1 cellular context compared by ENCODE assay signal in genomic region chr17:69223809-69224208, GRCh38.
TF ChIP-seq lines count a peak whose summit lies in the region.

No MANE protein-coding gene starts in this region.

TF ChIP-seq in HepG2, 621 proteins besides CTCF, POLR2A, EP300 and RAD21 (continued from another document and continues in another):
- TF ChIP-seq STAT6 (CRISPR knock-in tag; IDR thresholded peaks at IDR 0.05; ENCODE audit: borderline replicate concordance) (no peak), ZNF580 (CRISPR knock-in tag; IDR thresholded peaks at IDR 0.05; ENCODE audit: borderline replicate concordance, low read depth) (no peak), ZIK1 (CRISPR knock-in tag; IDR thresholded peaks at IDR 0.05; ENCODE audit: borderline replicate concordance, low read depth) (no peak), SOX5 (CRISPR knock-in tag; IDR thresholded peaks at IDR 0.05; ENCODE audit: borderline replicate concordance) (peak; percentile 90), ZNF792 (CRISPR knock-in tag; IDR thresholded peaks at IDR 0.05) (no peak), ZNF513 (CRISPR knock-in tag; conservative IDR thresholded peaks at IDR 0.05) (0 out of 2 replicates have a peak, but pooled peaks have one; percentile 16), GATAD2A (CRISPR knock-in tag; IDR thresholded peaks at IDR 0.05) (peak; percentile 72), ZNF138 (CRISPR knock-in tag; IDR thresholded peaks at IDR 0.05; ENCODE audit: low read depth) (no peak), TP53 (CRISPR knock-in tag; conservative IDR thresholded peaks at IDR 0.05) (no peak), MNT (IDR thresholded peaks at IDR 0.05) (no peak), KMT2B (CRISPR knock-in tag; IDR thresholded peaks at IDR 0.05) (no peak), ZNF343 (CRISPR knock-in tag; IDR thresholded peaks at IDR 0.05) (no peak), PLRG1 (conservative IDR thresholded peaks at IDR 0.05) (no peak), KDM6A (CRISPR knock-in tag; IDR thresholded peaks at IDR 0.05; ENCODE audit: low read depth) (peak; percentile 57; the same call in 1 of the 2 replicates), KAT8 (CRISPR knock-in tag; IDR thresholded peaks at IDR 0.05) (0 out of 2 replicates have a peak, but pooled peaks have one; percentile 21), KLF13 (CRISPR knock-in tag; IDR thresholded peaks at IDR 0.05) (no peak), ZNF816 (CRISPR knock-in tag; IDR thresholded peaks at IDR 0.05; ENCODE audit: borderline replicate concordance) (0 out of 2 replicates have a peak, but pooled peaks have one; percentile 19), ZNF34 (CRISPR knock-in tag; IDR thresholded peaks at IDR 0.05; ENCODE audit: borderline replicate concordance) (no peak), MEF2D (CRISPR knock-in tag; IDR thresholded peaks at IDR 0.05) (no peak), JARID2 (CRISPR knock-in tag; IDR thresholded peaks at IDR 0.05; ENCODE audit: insufficient replicate concordance) (no peak), MIER3 (CRISPR knock-in tag; IDR thresholded peaks at IDR 0.05; ENCODE audit: borderline replicate concordance) (peak; percentile 70; the same call in 1 of the 2 replicates), ZNF317 (CRISPR knock-in tag; IDR thresholded peaks at IDR 0.05) (no peak), ELF1 (CRISPR knock-in tag; IDR thresholded peaks at IDR 0.05) (peak; percentile 47; the same call in 1 of the 2 replicates), SP2 (CRISPR knock-in tag; IDR thresholded peaks at IDR 0.05) (no peak), ZBTB21 (CRISPR knock-in tag; IDR thresholded peaks at IDR 0.05) (0 out of 2 replicates have a peak, but pooled peaks have one; percentile 19), RNF219 (CRISPR knock-in tag; IDR thresholded peaks at IDR 0.05) (no peak), ZNF567 (CRISPR knock-in tag; IDR thresholded peaks at IDR 0.05; ENCODE audit: borderline replicate concordance) (no peak), PBX2 (CRISPR knock-in tag; IDR thresholded peaks at IDR 0.05) (no peak), EZH2 (conservative IDR thresholded peaks at IDR 0.05; ENCODE audit: low read depth, low read length) (no peak), ZNF800 (CRISPR knock-in tag; IDR thresholded peaks at IDR 0.05) (0 out of 2 replicates have a peak, but pooled peaks have one; percentile 24), ETV5 (CRISPR knock-in tag; IDR thresholded peaks at IDR 0.05; ENCODE audit: borderline replicate concordance) (peak; percentile 43; the same call in 1 of the 2 replicates), CHD4 (IDR thresholded peaks at IDR 0.05; ENCODE audit: borderline replicate concordance, low read length) (no peak)
- TF ChIP-seq, protein P1, sequence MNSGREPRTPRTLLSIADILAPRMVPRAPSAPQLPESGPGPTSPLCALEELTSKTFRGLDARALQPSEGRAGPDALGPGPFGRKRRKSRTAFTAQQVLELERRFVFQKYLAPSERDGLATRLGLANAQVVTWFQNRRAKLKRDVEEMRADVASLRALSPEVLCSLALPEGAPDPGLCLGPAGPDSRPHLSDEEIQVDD (CRISPR knock-in tag; IDR thresholded peaks at IDR 0.05; ENCODE audit: borderline replicate concordance): no peak
- TF ChIP-seq, protein P2, sequence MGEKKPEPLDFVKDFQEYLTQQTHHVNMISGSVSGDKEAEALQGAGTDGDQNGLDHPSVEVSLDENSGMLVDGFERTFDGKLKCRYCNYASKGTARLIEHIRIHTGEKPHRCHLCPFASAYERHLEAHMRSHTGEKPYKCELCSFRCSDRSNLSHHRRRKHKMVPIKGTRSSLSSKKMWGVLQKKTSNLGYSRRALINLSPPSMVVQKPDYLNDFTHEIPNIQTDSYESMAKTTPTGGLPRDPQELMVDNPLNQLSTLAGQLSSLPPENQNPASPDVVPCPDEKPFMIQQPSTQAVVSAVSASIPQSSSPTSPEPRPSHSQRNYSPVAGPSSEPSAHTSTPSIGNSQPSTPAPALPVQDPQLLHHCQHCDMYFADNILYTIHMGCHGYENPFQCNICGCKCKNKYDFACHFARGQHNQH (CRISPR knock-in tag; IDR thresholded peaks at IDR 0.05): peak; percentile 27; the same call in 1 of the 2 replicates
- TF ChIP-seq, protein P3, sequence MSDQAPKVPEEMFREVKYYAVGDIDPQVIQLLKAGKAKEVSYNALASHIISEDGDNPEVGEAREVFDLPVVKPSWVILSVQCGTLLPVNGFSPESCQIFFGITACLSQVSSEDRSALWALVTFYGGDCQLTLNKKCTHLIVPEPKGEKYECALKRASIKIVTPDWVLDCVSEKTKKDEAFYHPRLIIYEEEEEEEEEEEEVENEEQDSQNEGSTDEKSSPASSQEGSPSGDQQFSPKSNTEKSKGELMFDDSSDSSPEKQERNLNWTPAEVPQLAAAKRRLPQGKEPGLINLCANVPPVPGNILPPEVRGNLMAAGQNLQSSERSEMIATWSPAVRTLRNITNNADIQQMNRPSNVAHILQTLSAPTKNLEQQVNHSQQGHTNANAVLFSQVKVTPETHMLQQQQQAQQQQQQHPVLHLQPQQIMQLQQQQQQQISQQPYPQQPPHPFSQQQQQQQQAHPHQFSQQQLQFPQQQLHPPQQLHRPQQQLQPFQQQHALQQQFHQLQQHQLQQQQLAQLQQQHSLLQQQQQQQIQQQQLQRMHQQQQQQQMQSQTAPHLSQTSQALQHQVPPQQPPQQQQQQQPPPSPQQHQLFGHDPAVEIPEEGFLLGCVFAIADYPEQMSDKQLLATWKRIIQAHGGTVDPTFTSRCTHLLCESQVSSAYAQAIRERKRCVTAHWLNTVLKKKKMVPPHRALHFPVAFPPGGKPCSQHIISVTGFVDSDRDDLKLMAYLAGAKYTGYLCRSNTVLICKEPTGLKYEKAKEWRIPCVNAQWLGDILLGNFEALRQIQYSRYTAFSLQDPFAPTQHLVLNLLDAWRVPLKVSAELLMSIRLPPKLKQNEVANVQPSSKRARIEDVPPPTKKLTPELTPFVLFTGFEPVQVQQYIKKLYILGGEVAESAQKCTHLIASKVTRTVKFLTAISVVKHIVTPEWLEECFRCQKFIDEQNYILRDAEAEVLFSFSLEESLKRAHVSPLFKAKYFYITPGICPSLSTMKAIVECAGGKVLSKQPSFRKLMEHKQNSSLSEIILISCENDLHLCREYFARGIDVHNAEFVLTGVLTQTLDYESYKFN (CRISPR knock-in tag; conservative IDR thresholded peaks at IDR 0.05): peak; percentile 43; the same call in 1 of the 2 replicates
- TF ChIP-seq, protein P4, sequence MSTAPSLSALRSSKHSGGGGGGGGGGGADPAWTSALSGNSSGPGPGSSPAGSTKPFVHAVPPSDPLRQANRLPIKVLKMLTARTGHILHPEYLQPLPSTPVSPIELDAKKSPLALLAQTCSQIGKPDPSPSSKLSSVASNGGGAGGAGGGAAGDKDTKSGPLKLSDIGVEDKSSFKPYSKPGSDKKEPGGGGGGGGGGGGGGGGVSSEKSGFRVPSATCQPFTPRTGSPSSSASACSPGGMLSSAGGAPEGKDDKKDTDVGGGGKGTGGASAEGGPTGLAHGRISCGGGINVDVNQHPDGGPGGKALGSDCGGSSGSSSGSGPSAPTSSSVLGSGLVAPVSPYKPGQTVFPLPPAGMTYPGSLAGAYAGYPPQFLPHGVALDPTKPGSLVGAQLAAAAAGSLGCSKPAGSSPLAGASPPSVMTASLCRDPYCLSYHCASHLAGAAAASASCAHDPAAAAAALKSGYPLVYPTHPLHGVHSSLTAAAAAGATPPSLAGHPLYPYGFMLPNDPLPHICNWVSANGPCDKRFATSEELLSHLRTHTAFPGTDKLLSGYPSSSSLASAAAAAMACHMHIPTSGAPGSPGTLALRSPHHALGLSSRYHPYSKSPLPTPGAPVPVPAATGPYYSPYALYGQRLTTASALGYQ (CRISPR knock-in tag; IDR thresholded peaks at IDR 0.05): peak; percentile 46; the same call in 1 of the 2 replicates
- TF ChIP-seq, protein P5, sequence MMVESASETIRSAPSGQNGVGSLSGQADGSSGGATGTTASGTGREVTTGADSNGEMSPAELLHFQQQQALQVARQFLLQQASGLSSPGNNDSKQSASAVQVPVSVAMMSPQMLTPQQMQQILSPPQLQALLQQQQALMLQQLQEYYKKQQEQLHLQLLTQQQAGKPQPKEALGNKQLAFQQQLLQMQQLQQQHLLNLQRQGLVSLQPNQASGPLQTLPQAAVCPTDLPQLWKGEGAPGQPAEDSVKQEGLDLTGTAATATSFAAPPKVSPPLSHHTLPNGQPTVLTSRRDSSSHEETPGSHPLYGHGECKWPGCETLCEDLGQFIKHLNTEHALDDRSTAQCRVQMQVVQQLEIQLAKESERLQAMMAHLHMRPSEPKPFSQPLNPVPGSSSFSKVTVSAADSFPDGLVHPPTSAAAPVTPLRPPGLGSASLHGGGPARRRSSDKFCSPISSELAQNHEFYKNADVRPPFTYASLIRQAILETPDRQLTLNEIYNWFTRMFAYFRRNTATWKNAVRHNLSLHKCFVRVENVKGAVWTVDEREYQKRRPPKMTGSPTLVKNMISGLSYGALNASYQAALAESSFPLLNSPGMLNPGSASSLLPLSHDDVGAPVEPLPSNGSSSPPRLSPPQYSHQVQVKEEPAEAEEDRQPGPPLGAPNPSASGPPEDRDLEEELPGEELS (CRISPR knock-in tag; IDR thresholded peaks at IDR 0.05): peak; percentile 61
